Comparison of ENCODE assay signal across 2 cellular contexts in the genomic region with DNA sequence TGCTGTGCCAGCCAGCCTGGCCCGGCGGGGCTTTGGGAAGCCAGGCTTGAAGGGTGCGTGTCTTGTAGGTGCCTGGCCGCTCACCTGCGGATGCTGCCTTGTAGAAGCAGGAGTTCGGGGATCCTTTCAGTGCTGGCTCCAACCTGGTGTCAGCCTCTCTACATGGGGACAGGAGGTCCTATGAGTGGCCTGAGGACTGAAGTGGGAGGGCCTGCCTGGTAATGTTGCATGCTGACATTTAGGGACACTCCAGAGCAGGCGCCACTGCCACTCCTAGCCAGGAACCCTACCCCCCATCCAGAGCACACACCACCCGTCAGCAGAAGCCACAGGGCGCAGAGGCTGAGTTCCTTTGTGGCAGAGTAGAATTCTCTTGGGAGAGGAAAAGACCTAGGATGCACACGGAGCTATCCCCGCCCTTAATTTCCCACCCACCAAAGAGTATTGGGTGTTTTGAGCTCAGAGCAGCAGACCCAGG.
TF ChIP-seq lines count a peak whose summit lies in the region.

No MANE protein-coding gene starts in this region.

TF ChIP-seq in SK-N-SH, 30 proteins besides CTCF, POLR2A, EP300 and RAD21 (continued from another document):
- TF ChIP-seq, protein P1, sequence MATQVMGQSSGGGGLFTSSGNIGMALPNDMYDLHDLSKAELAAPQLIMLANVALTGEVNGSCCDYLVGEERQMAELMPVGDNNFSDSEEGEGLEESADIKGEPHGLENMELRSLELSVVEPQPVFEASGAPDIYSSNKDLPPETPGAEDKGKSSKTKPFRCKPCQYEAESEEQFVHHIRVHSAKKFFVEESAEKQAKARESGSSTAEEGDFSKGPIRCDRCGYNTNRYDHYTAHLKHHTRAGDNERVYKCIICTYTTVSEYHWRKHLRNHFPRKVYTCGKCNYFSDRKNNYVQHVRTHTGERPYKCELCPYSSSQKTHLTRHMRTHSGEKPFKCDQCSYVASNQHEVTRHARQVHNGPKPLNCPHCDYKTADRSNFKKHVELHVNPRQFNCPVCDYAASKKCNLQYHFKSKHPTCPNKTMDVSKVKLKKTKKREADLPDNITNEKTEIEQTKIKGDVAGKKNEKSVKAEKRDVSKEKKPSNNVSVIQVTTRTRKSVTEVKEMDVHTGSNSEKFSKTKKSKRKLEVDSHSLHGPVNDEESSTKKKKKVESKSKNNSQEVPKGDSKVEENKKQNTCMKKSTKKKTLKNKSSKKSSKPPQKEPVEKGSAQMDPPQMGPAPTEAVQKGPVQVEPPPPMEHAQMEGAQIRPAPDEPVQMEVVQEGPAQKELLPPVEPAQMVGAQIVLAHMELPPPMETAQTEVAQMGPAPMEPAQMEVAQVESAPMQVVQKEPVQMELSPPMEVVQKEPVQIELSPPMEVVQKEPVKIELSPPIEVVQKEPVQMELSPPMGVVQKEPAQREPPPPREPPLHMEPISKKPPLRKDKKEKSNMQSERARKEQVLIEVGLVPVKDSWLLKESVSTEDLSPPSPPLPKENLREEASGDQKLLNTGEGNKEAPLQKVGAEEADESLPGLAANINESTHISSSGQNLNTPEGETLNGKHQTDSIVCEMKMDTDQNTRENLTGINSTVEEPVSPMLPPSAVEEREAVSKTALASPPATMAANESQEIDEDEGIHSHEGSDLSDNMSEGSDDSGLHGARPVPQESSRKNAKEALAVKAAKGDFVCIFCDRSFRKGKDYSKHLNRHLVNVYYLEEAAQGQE (IDR thresholded peaks at IDR 0.05; ENCODE audit: low read depth, low read length): no peak

TF ChIP-seq in SK-N-SH treated with all-trans-retinoic acid at 6 μM for 48 hours, 23 proteins besides CTCF, POLR2A, EP300 and RAD21 (continued from another document):
- TF ChIP-seq, protein P2, sequence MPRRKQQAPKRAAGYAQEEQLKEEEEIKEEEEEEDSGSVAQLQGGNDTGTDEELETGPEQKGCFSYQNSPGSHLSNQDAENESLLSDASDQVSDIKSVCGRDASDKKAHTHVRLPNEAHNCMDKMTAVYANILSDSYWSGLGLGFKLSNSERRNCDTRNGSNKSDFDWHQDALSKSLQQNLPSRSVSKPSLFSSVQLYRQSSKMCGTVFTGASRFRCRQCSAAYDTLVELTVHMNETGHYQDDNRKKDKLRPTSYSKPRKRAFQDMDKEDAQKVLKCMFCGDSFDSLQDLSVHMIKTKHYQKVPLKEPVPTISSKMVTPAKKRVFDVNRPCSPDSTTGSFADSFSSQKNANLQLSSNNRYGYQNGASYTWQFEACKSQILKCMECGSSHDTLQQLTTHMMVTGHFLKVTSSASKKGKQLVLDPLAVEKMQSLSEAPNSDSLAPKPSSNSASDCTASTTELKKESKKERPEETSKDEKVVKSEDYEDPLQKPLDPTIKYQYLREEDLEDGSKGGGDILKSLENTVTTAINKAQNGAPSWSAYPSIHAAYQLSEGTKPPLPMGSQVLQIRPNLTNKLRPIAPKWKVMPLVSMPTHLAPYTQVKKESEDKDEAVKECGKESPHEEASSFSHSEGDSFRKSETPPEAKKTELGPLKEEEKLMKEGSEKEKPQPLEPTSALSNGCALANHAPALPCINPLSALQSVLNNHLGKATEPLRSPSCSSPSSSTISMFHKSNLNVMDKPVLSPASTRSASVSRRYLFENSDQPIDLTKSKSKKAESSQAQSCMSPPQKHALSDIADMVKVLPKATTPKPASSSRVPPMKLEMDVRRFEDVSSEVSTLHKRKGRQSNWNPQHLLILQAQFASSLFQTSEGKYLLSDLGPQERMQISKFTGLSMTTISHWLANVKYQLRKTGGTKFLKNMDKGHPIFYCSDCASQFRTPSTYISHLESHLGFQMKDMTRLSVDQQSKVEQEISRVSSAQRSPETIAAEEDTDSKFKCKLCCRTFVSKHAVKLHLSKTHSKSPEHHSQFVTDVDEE (CRISPR knock-in tag; IDR thresholded peaks at IDR 0.05): no peak
- TF ChIP-seq GLIS3 (CRISPR knock-in tag; IDR thresholded peaks at IDR 0.05): no peak
- no peak for TF ChIP-seq ZNF70 (CRISPR knock-in tag; IDR thresholded peaks at IDR 0.05)
- TF ChIP-seq RARB (CRISPR knock-in tag; IDR thresholded peaks at IDR 0.05): no peak
- TF ChIP-seq ZFP30 (CRISPR knock-in tag; IDR thresholded peaks at IDR 0.05): no peak
- TF ChIP-seq TOX (CRISPR knock-in tag; IDR thresholded peaks at IDR 0.05; ENCODE audit: borderline replicate concordance): no peak
- TF ChIP-seq, protein P3, sequence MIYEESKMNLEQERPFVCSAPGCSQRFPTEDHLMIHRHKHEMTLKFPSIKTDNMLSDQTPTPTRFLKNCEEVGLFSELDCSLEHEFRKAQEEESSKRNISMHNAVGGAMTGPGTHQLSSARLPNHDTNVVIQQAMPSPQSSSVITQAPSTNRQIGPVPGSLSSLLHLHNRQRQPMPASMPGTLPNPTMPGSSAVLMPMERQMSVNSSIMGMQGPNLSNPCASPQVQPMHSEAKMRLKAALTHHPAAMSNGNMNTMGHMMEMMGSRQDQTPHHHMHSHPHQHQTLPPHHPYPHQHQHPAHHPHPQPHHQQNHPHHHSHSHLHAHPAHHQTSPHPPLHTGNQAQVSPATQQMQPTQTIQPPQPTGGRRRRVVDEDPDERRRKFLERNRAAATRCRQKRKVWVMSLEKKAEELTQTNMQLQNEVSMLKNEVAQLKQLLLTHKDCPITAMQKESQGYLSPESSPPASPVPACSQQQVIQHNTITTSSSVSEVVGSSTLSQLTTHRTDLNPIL (CRISPR knock-in tag; IDR thresholded peaks at IDR 0.05; ENCODE audit: low read depth): no peak
- TF ChIP-seq ZFP3 (CRISPR knock-in tag; IDR thresholded peaks at IDR 0.05): no peak
- TF ChIP-seq, protein P4, sequence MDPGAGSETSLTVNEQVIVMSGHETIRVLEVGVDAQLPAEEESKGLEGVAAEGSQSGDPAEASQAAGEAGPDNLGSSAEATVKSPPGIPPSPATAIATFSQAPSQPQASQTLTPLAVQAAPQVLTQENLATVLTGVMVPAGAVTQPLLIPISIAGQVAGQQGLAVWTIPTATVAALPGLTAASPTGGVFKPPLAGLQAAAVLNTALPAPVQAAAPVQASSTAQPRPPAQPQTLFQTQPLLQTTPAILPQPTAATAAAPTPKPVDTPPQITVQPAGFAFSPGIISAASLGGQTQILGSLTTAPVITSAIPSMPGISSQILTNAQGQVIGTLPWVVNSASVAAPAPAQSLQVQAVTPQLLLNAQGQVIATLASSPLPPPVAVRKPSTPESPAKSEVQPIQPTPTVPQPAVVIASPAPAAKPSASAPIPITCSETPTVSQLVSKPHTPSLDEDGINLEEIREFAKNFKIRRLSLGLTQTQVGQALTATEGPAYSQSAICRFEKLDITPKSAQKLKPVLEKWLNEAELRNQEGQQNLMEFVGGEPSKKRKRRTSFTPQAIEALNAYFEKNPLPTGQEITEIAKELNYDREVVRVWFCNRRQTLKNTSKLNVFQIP (CRISPR knock-in tag; IDR thresholded peaks at IDR 0.05; ENCODE audit: borderline replicate concordance, low read depth): no peak
- TF ChIP-seq, protein P5, sequence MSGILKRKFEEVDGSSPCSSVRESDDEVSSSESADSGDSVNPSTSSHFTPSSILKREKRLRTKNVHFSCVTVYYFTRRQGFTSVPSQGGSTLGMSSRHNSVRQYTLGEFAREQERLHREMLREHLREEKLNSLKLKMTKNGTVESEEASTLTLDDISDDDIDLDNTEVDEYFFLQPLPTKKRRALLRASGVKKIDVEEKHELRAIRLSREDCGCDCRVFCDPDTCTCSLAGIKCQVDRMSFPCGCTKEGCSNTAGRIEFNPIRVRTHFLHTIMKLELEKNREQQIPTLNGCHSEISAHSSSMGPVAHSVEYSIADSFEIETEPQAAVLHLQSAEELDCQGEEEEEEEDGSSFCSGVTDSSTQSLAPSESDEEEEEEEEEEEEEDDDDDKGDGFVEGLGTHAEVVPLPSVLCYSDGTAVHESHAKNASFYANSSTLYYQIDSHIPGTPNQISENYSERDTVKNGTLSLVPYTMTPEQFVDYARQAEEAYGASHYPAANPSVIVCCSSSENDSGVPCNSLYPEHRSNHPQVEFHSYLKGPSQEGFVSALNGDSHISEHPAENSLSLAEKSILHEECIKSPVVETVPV (CRISPR knock-in tag; IDR thresholded peaks at IDR 0.05): no peak
- TF ChIP-seq BACH2 (CRISPR knock-in tag; IDR thresholded peaks at IDR 0.05; ENCODE audit: borderline replicate concordance): no peak
